ENCODE assay signal across 8 cellular contexts in genomic region chr2:46179037-46179621, GRCh38.
A peak's percentile ranks its signal among the peaks of the same experiment; 100 is the strongest.
DNase-seq lines count a peak whose midpoint lies in the region; ATAC-seq and TF ChIP-seq lines count a peak whose summit lies in the region.

No MANE protein-coding gene starts in this region.

- H3K27ac ChIP-seq in left ventricle myocardium inferior (replicated peaks): peak overlapping the region; percentile 84

- peaks cover 29% of the 10 kb centered on the region for H3K4me1 ChIP-seq in left ventricle myocardium inferior

- TF ChIP-seq CTCF in GM12865 (IDR thresholded peaks at IDR 0.05; ENCODE audit: insufficient read depth, low read depth, low read length, missing control alignments) (no peak), left ventricle myocardium inferior (IDR thresholded peaks at IDR 0.05; ENCODE audit: borderline replicate concordance) (no peak)

- no peaks in the 10 kb centered on the region for H3K27me3 ChIP-seq in left ventricle myocardium inferior (ENCODE audit: low read depth)

- no peak for ATAC-seq in HG03571 (IDR thresholded peaks at IDR 0.05; ENCODE audit: unreplicated experiment)

- DNase-seq in GM12865 (ENCODE audit: low read depth) (peak; percentile 20), NCI-H460 (ENCODE audit: extremely low read depth, low read depth) (peak; percentile 41), activated gamma-delta T cell (lab: John Stamatoyannopoulos, UW) (peak; percentile 15), left ventricle myocardium inferior (peak; percentile 70), globus pallidus (ENCODE audit: low spot score) (no peak), SKM-1 treated with dmso at 0.1 percent for 144 hours (lab: John Stamatoyannopoulos, UW; ENCODE audit: unreplicated experiment) (no peak)
- DNase-seq in stimulated activated CD4-positive, alpha-beta T cell treated with anti-CD3 and anti-CD28 coated beads, Interleukin-12 subunit alpha, Interleukin-12 subunit beta, amount 100 ng/mL, for 24 hours (ENCODE audit: low read depth in 2 of 2): peak; percentile 5 to 12

- intact Hi-C loops in left ventricle myocardium inferior (cut with micrococcal nuclease): no loop called here

- H3K36me3 ChIP-seq in left ventricle myocardium inferior: no peaks in the 10 kb centered on the region

- no peak overlapping the region for H3K4me3 ChIP-seq in GM12865 (ENCODE audit: low read depth, low read length)
- no peak overlapping the region for H3K4me3 ChIP-seq in left ventricle myocardium inferior

- H3K9me3 ChIP-seq in left ventricle myocardium inferior (replicated peaks): no peaks in the 10 kb centered on the region

Comparison
In these comparisons a context has a peak if more than half of its experiments do, and no peak if none do; other contexts are left out.
1. DNase-seq: peak in GM12865 (single experiment), NCI-H460 (single experiment), activated gamma-delta T cell (single experiment), left ventricle myocardium inferior (single experiment) and stimulated activated CD4-positive, alpha-beta T cell treated with anti-CD3 and anti-CD28 coated beads, Interleukin-12 subunit alpha, Interleukin-12 subunit beta, amount 100 ng/mL, for 24 hours (2 of 2); none in globus pallidus (single experiment) and SKM-1 treated with dmso at 0.1 percent for 144 hours (single experiment).